23 cellular contexts compared by ENCODE assay signal in genomic region chr2:19292007-19292406, GRCh38.
DNase-seq lines count a peak whose midpoint lies in the region; ATAC-seq, FAIRE-seq and TF ChIP-seq lines count a peak whose summit lies in the region.
"Had no signal": no experiment of that assay in that cellular context is flagged by ENCODE, and none has a peak within 500 bp of the region (broad histone marks: within the 10 kb centered on the region; RNA-seq: fewer than 3 reads in every experiment).

No MANE protein-coding gene starts in this region.

- 81 to 88% methylated on average over 5 of the region's 5 CpGs for WGBS in tibial nerve, 2 donors

- H3K4me3 ChIP-seq in bronchial epithelial cell (ENCODE audit: low read depth, low read length) (no peak overlapping the region), tibial nerve (no peak overlapping the region)
- H3K4me3 ChIP-seq: pancreas, right lobe of liver had no signal

- DNase-seq in Right ventricle myocardium superior (peak; percentile 48), cardiac septum (ENCODE audit: low spot score) (no peak), bronchial epithelial cell (ENCODE audit: low read depth) (no peak), left lobe of liver (ENCODE audit: low spot score) (no peak), urothelium cell line (ENCODE audit: low spot score) (no peak), ecto neural progenitor cell (ENCODE audit: low spot score) (no peak), tibial nerve (ENCODE audit: low spot score in 2 of 2) (no peak)
- DNase-seq: activated CD4-positive, alpha-beta T cell treated with anti-CD3 and anti-CD28 coated beads, Interleukin-2, amount 10 ng/mL, durations not matched to agents 7 days and 5 days; activated CD8-positive, alpha-beta memory T cell treated with anti-CD3 and anti-CD28 coated beads, Interleukin-2, amount 10 ng/mL, durations not matched to agents 7 days and 5 days; activated naive CD4-positive, alpha-beta T cell treated with anti-CD3 and anti-CD28 coated beads, Interleukin-2, amount 50 U/mL, for 16 hours; activated T-cell treated with anti-CD3 and anti-CD28 coated beads, Interleukin-2, amount 50 U/mL, for 72 hours; aorta; foreskin fibroblast; left colon; NCI-H1417 treated with DMSO at 0.1 percent for 48 hours; NCI-H2107; NCI-H446 treated with DMSO at 0.1 percent for 48 hours; pancreas; stimulated activated naive CD8-positive, alpha-beta T cell treated with anti-CD3 and anti-CD28 coated beads, Interleukin-15, Interleukin-2, amounts not matched to agents 100 U/mL and 50 U/mL, for 24 hours; WERI-Rb-1 had no signal

- H3K27me3 ChIP-seq in bronchial epithelial cell (ENCODE audit: control insufficient read depth, insufficient read depth, low read length), result no peaks in the 10 kb centered on the region
- no peaks in the 10 kb centered on the region for H3K27me3 ChIP-seq in tibial nerve
- H3K27me3 ChIP-seq: pancreas, right lobe of liver had no signal

- H3K27ac ChIP-seq in tibial nerve, result no peak overlapping the region
- H3K27ac ChIP-seq: pancreas, right lobe of liver, WERI-Rb-1 had no signal

- intact Hi-C loops in Right ventricle myocardium superior (cut with DNase I), result no loop called here
- intact Hi-C loops in cardiac septum (cut with DNase I), result no loop called here

- FAIRE-seq in bronchial epithelial cell (lab: Jason Lieb, UNC), result peak; percentile 75
- peak; percentile 52 for FAIRE-seq in urothelium cell line (lab: Jason Lieb, UNC)
- FAIRE-seq: D721Med, pancreas had no signal

- no peak for TF ChIP-seq EP300 in tibial nerve (IDR thresholded peaks at IDR 0.05)

- TF ChIP-seq POLR2A in tibial nerve (IDR thresholded peaks at IDR 0.05), result no peak

- H3K9me3 ChIP-seq in tibial nerve, result no peaks in the 10 kb centered on the region
- H3K9me3 ChIP-seq: pancreas, right lobe of liver had no signal

- H3K4me1 ChIP-seq in tibial nerve, result peaks cover 0 to 6% (median 0%) of the 10 kb centered on the region in 4 donors
- H3K4me1 ChIP-seq: pancreas, right lobe of liver had no signal

- H3K36me3 ChIP-seq in bronchial epithelial cell (ENCODE audit: control insufficient read depth, insufficient read depth, low read length) (no peaks in the 10 kb centered on the region), tibial nerve (no peaks in the 10 kb centered on the region)
- H3K36me3 ChIP-seq: pancreas, right lobe of liver, WERI-Rb-1 had no signal

- ATAC-seq in Right ventricle myocardium superior (ENCODE audit: poor library complexity) (peak; percentile 92), left lobe of liver (peak; percentile 75), HG02973 (IDR thresholded peaks at IDR 0.05; ENCODE audit: unreplicated experiment) (no peak)
- ATAC-seq: activated CD8-positive, alpha-beta memory T cell treated with anti-CD3 and anti-CD28 coated beads, Interleukin-2, amount 10 ng/mL, durations not matched to agents 7 days and 5 days; activated T-cell treated with anti-CD3 and anti-CD28 coated beads, Interleukin-2, amount 50 U/mL, for 72 hours; left colon; pancreas; stimulated activated naive CD8-positive, alpha-beta T cell treated with anti-CD3 and anti-CD28 coated beads, Interleukin-15, Interleukin-2, amounts not matched to agents 100 U/mL and 50 U/mL, for 24 hours had no signal

- TF ChIP-seq CTCF in bronchial epithelial cell (IDR thresholded peaks at IDR 0.05; ENCODE audit: insufficient read depth, low read length, severe bottlenecking) (no peak), tibial nerve (IDR thresholded peaks at IDR 0.05) (no peak)
